ENCODE assay signal across 8 cellular contexts in genomic region chr5:38551020-38552017, GRCh38. TPM values are rescaled to one million over a fixed set of nuclear protein-coding genes. Genes with fewer than 3 reads are reported as not detected.
DNase-seq lines count a peak whose midpoint lies in the region; ATAC-seq and TF ChIP-seq lines count a peak whose summit lies in the region.

No MANE protein-coding gene starts in this region.

- peak; percentile 76 for TF ChIP-seq CTCF in RWPE1 (conservative IDR thresholded peaks at IDR 0.05; ENCODE audit: low read depth)
- TF ChIP-seq CTCF in fibroblast of the aortic adventitia (IDR thresholded peaks at IDR 0.05; ENCODE audit: insufficient read depth, low read length), result peak; percentile 83

- no peak overlapping the region for H3K4me3 ChIP-seq in fibroblast of the aortic adventitia (ENCODE audit: low read depth, low read length)

- no peak overlapping the region for H3K27ac ChIP-seq in RWPE1

- intact Hi-C loops in sciatic nerve (cut with DNase I), result no loop called here

- CTCF ChIA-PET in RWPE1 (lab: Yijun Ruan, JAX), result interaction anchor here (0.6 to 1.5 kb wide), 6 partner anchors 13 to 307 kb away, joined by 3 to 6 read pairs (median 3); no protein-coding TSS in a partner anchor

- peak; percentile 5 for DNase-seq in activated CD4-positive, alpha-beta T cell treated with anti-CD3 and anti-CD28 coated beads for 48 hours
- DNase-seq in activated CD4-positive, alpha-beta T cell treated with anti-CD3 and anti-CD28 coated beads for 1 hour, result no peak
- DNase-seq in RWPE1 (ENCODE audit: low spot score) (peak; percentile 46), fibroblast of the aortic adventitia (ENCODE audit: low read depth) (peak; percentile 76), sciatic nerve (ENCODE audit: low spot score) (no peak), activated gamma-delta T cell (lab: John Stamatoyannopoulos, UW) (no peak)
- DNase-seq in stimulated activated naive CD4-positive, alpha-beta T cell (lab: John Stamatoyannopoulos, UW), result no peak

- peak; percentile 68 for ATAC-seq in HG03354 (IDR thresholded peaks at IDR 0.05; ENCODE audit: poor library complexity, severe bottlenecking, unreplicated experiment)
- ATAC-seq in sciatic nerve, result peak; percentile 31

- POLR2A ChIA-PET in RWPE1 (lab: Yijun Ruan, JAX; ENCODE audit: low non-redundant PET), result no interaction called here

RNA-seq across cellular contexts. Expression of gene LIFR, which starts 5.1 kb away (rescaled TPM):
- total RNA-seq in fibroblast of the aortic adventitia (ENCODE audit: low replicate concordance), result 38.6 and 45.0 TPM in 2 replicates
- total RNA-seq in sciatic nerve, result 106 TPM

Comparison
In these comparisons a context has a peak if more than half of its experiments do, and no peak if none do; other contexts are left out.
1. DNase-seq: peak in activated CD4-positive, alpha-beta T cell treated with anti-CD3 and anti-CD28 coated beads for 48 hours (single experiment), RWPE1 (single experiment) and fibroblast of the aortic adventitia (single experiment); none in activated CD4-positive, alpha-beta T cell treated with anti-CD3 and anti-CD28 coated beads for 1 hour (single experiment), sciatic nerve (single experiment), stimulated activated naive CD4-positive, alpha-beta T cell (0 of 6) and activated gamma-delta T cell (single experiment).